Comparison of ENCODE assay signal across 8 cellular contexts in the genomic region with DNA sequence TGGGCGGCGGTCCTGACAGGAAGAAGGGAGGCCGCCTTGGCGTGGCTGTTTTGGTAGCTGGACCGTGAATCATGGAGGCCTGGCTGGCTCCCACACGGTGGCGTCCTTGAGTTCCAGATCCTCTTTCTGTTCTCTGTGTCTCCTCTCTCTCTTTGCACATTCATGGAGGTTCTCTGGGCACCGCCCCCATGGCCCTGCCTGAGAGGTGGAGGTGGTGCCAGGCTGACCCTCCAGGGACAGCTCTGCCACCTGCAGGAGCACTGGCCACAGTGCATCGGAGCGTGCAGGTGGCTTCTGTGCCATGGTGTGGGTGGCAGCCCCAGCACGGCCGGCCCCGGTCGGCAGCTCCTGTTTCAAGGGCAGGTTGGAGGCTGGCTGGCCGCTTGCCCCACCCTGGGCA. TPM values are rescaled to one million over a fixed set of nuclear protein-coding genes. Genes with fewer than 3 reads are reported as not detected.
DNase-seq lines count a peak whose midpoint lies in the region; ATAC-seq and TF ChIP-seq lines count a peak whose summit lies in the region.
"Not testable (repeated sequence)": the region's sequence is repeated elsewhere in the genome, so short reads cannot be mapped to it uniquely, and the experiment has no call there.

No MANE protein-coding gene starts in this region.

- no CpG with 5 or more reads among the region's 15 CpGs for WGBS in IMR-90 (ENCODE audit: extremely low coverage in 2 of 2, insufficient read length in 1 of 2), 2 experiments
- WGBS in lung, 2 donors, result no CpG with 5 or more reads among the region's 15 CpGs

- not testable (repeated sequence) for H3K4me2 ChIP-seq in IMR-90 (ENCODE audit: low read depth, low read length)

- H3K27ac Mint-ChIP-seq in CD4-positive, alpha-beta memory T cell; activated CD4-positive, alpha-beta T cell treated with anti-CD3 and anti-CD28 coated beads for 36 hours; stimulated activated naive CD8-positive, alpha-beta T cell treated with anti-CD3 and anti-CD28 coated beads, Interleukin-15, amount 100 ng/mL, for 72 hours: not testable (repeated sequence)

- not testable (repeated sequence) for H3K36me3 Mint-ChIP-seq in CD4-positive, alpha-beta memory T cell; activated CD4-positive, alpha-beta T cell treated with anti-CD3 and anti-CD28 coated beads for 36 hours (ENCODE audit: low read depth)

- H3K4me3 Mint-ChIP-seq in CD4-positive, alpha-beta memory T cell; activated CD4-positive, alpha-beta T cell treated with anti-CD3 and anti-CD28 coated beads for 36 hours; stimulated activated naive CD8-positive, alpha-beta T cell treated with anti-CD3 and anti-CD28 coated beads, Interleukin-15, amount 100 ng/mL, for 72 hours: not testable (repeated sequence)

- ATAC-seq in GM18907 (IDR thresholded peaks at IDR 0.05; ENCODE audit: unreplicated experiment) (peak; percentile 51), IMR-90 (ENCODE audit: low read depth) (peak; percentile 25; the same call in 1 of the 2 replicates), foreskin keratinocyte (peak; percentile 53), lung (ENCODE audit: insufficient read depth, low FRiP score) (peak; percentile 4)
- peak; percentile 52 for ATAC-seq in activated CD4-positive, alpha-beta T cell treated with anti-CD3 and anti-CD28 coated beads for 36 hours
- ATAC-seq in stimulated activated naive CD8-positive, alpha-beta T cell treated with anti-CD3 and anti-CD28 coated beads, Interleukin-15, amount 100 ng/mL, for 72 hours, result peak; percentile 76

- intact Hi-C loops in CD4-positive, alpha-beta memory T cell (cut with micrococcal nuclease); IMR-90 (cut with micrococcal nuclease); activated CD4-positive, alpha-beta T cell treated with anti-CD3 and anti-CD28 coated beads for 36 hours (cut with DNase I, micrococcal nuclease): not testable (repeated sequence)

- DNase-seq in CD4-positive, alpha-beta memory T cell, result peak in 4 of 5 donors; percentile 38 to 48 (median 42)
- DNase-seq in IMR-90; foreskin keratinocyte; lung (ENCODE audit: low spot score): not testable (repeated sequence)
- peak; percentile 54 for DNase-seq in activated CD4-positive, alpha-beta T cell treated with anti-CD3 and anti-CD28 coated beads for 36 hours
- DNase-seq in activated T-helper 9 cell treated with anti-CD3 and anti-CD28 coated beads, Interleukin-2, amount 50 U/mL, for 16 hours (ENCODE audit: low read depth), result peak; percentile 19
- DNase-seq in stimulated activated naive CD8-positive, alpha-beta T cell treated with anti-CD3 and anti-CD28 coated beads, Interleukin-15, amount 100 ng/mL, for 72 hours, result peak in 1 of 2 donors; percentile 60

- not testable (repeated sequence) for H2BK20ac ChIP-seq in IMR-90 (ENCODE audit: low read depth, low read length)

- H3K27me3 ChIP-seq in CD4-positive, alpha-beta memory T cell (ENCODE audit: insufficient read depth, low read length); IMR-90 (ENCODE audit: control insufficient read depth, insufficient read depth, low read length); foreskin keratinocyte; lung (ENCODE audit: control insufficient read depth, insufficient read depth): not testable (repeated sequence)

- H3K14ac ChIP-seq in IMR-90 (replicated peaks; ENCODE audit: low read depth, low read length), result not testable (repeated sequence)

- TF ChIP-seq POLR2A in IMR-90 (IDR thresholded peaks at IDR 0.05; ENCODE audit: low read depth, low read length), result not testable (repeated sequence)

- H3K4ac ChIP-seq in IMR-90 (ENCODE audit: low read depth, low read length), result not testable (repeated sequence)

- not testable (repeated sequence) for H3K23ac ChIP-seq in IMR-90 (ENCODE audit: low read depth, low read length)

- H3K9me3 Mint-ChIP-seq in CD4-positive, alpha-beta memory T cell; activated CD4-positive, alpha-beta T cell treated with anti-CD3 and anti-CD28 coated beads for 36 hours (ENCODE audit: low read depth); stimulated activated naive CD8-positive, alpha-beta T cell treated with anti-CD3 and anti-CD28 coated beads, Interleukin-15, amount 100 ng/mL, for 72 hours: not testable (repeated sequence)

- dilution Hi-C loops in IMR-90 (cut with HindIII; ENCODE audit: low sequenced_read_pairs, unreplicated experiment), result not testable (repeated sequence)

- H3K4me1 ChIP-seq in CD4-positive, alpha-beta memory T cell (ENCODE audit: insufficient read depth, low read length); IMR-90 (ENCODE audit: control insufficient read depth, insufficient read depth, low read length); foreskin keratinocyte; lung (ENCODE audit: control insufficient read depth in 2 of 2, insufficient read depth in 2 of 2, low read length in 2 of 2): not testable (repeated sequence)

- H3K9me1 ChIP-seq in IMR-90 (ENCODE audit: insufficient read depth, low read length), result not testable (repeated sequence)

- H4K20me1 ChIP-seq in IMR-90 (ENCODE audit: insufficient read depth, low read length), result not testable (repeated sequence)

- H3K9ac ChIP-seq in IMR-90 (ENCODE audit: low read depth, low read length), result not testable (repeated sequence)

- not testable (repeated sequence) for H4K91ac ChIP-seq in IMR-90 (ENCODE audit: insufficient read depth, low read depth, low read length)

- H3K18ac ChIP-seq in IMR-90 (ENCODE audit: low read depth, low read length), result not testable (repeated sequence)

- not testable (repeated sequence) for H3K56ac ChIP-seq in IMR-90 (ENCODE audit: extremely low read depth, insufficient read depth, low read length)

- not testable (repeated sequence) for H3K27ac ChIP-seq in CD4-positive, alpha-beta memory T cell (ENCODE audit: low read depth, low read length); IMR-90 (ENCODE audit: insufficient read depth, low read length); foreskin keratinocyte; lung (ENCODE audit: low read depth in 1 of 2, low read length in 1 of 2)

- TF ChIP-seq RAD21 in IMR-90 (IDR thresholded peaks at IDR 0.05; ENCODE audit: low read length), result not testable (repeated sequence)

- not testable (repeated sequence) for H2AK5ac ChIP-seq in IMR-90 (ENCODE audit: low read depth, low read length)

- H2AK9ac ChIP-seq in IMR-90 (replicated peaks; ENCODE audit: low read depth, low read length, poor library complexity), result not testable (repeated sequence)

- POLR2A ChIA-PET in CD4-positive, alpha-beta memory T cell (lab: Charles Lee; ENCODE audit: partially characterized antibody); IMR-90 (lab: Charles Lee; ENCODE audit: unreplicated experiment); activated CD4-positive, alpha-beta T cell treated with anti-CD3 and anti-CD28 coated beads for 36 hours (lab: Charles Lee): not testable (repeated sequence)

- H4K5ac ChIP-seq in IMR-90 (ENCODE audit: low read depth, low read length), result not testable (repeated sequence)

- H3K27me3 Mint-ChIP-seq in CD4-positive, alpha-beta memory T cell; activated CD4-positive, alpha-beta T cell treated with anti-CD3 and anti-CD28 coated beads for 36 hours; stimulated activated naive CD8-positive, alpha-beta T cell treated with anti-CD3 and anti-CD28 coated beads, Interleukin-15, amount 100 ng/mL, for 72 hours: not testable (repeated sequence)

- BruUV-seq in IMR-90 (replicated peaks; lab: Mats Ljungman, UMichigan), result not testable (repeated sequence)

- not testable (repeated sequence) for H2BK120ac ChIP-seq in IMR-90 (ENCODE audit: low read depth, low read length)

- not testable (repeated sequence) for H3K79me1 ChIP-seq in IMR-90 (ENCODE audit: low read depth in 1 of 2, low read length in 2 of 2)

- H3K4me3 ChIP-seq in CD4-positive, alpha-beta memory T cell (ENCODE audit: low read length in 2 of 2); IMR-90 (ENCODE audit: insufficient read depth, low read depth, low read length); lung: not testable (repeated sequence)

- H2BK15ac ChIP-seq in IMR-90 (ENCODE audit: low read depth, low read length), result not testable (repeated sequence)

- H4K8ac ChIP-seq in IMR-90 (ENCODE audit: low read depth in 2 of 2, low read length in 2 of 2), result not testable (repeated sequence)

- TF ChIP-seq CTCF in IMR-90 (conservative IDR thresholded peaks at IDR 0.05; ENCODE audit: low read depth, low read length); foreskin keratinocyte (conservative IDR thresholded peaks at IDR 0.05); lung (IDR thresholded peaks at IDR 0.05; ENCODE audit: control extremely low read depth, extremely low read depth): not testable (repeated sequence)

- not testable (repeated sequence) for H3K9me3 ChIP-seq in CD4-positive, alpha-beta memory T cell (ENCODE audit: control insufficient read depth in 1 of 2, low read length in 2 of 2); IMR-90 (ENCODE audit: control insufficient read depth, insufficient read depth, low read length); lung (ENCODE audit: control insufficient read depth in 2 of 2, insufficient read depth in 1 of 2, low read length in 1 of 2)

- H2BK5ac ChIP-seq in IMR-90 (ENCODE audit: low read depth, low read length, poor library complexity, severe bottlenecking), result not testable (repeated sequence)

- not testable (repeated sequence) for H2AFZ ChIP-seq in IMR-90 (replicated peaks; ENCODE audit: low read length, poor library complexity)

- CTCF ChIA-PET in CD4-positive, alpha-beta memory T cell (lab: Charles Lee; ENCODE audit: partially characterized antibody); IMR-90 (lab: Yijun Ruan, JAX); activated CD4-positive, alpha-beta T cell treated with anti-CD3 and anti-CD28 coated beads for 36 hours (lab: Charles Lee): not testable (repeated sequence)

- not testable (repeated sequence) for H3K4me1 Mint-ChIP-seq in CD4-positive, alpha-beta memory T cell; activated CD4-positive, alpha-beta T cell treated with anti-CD3 and anti-CD28 coated beads for 36 hours; stimulated activated naive CD8-positive, alpha-beta T cell treated with anti-CD3 and anti-CD28 coated beads, Interleukin-15, amount 100 ng/mL, for 72 hours

- in situ Hi-C loops in IMR-90 (cut with MboI; ENCODE audit: low sequenced_read_pairs), result not testable (repeated sequence)

- not testable (repeated sequence) for H3K36me3 ChIP-seq in CD4-positive, alpha-beta memory T cell (ENCODE audit: insufficient read depth, low read length); IMR-90 (ENCODE audit: control insufficient read depth, insufficient read depth, low read length); lung (ENCODE audit: control insufficient read depth in 2 of 2, insufficient read depth in 2 of 2, low read length in 2 of 2)

RNA-seq across cellular contexts. Expression of a gene that starts 4.6 kb away (rescaled TPM):
- total RNA-seq in CD4-positive, alpha-beta memory T cell, result 10 to 100 TPM; 55.6 to 56.6 TPM
- 10 to 100 TPM; 10.9 to 48.9 TPM for polyA plus RNA-seq in CD4-positive, alpha-beta memory T cell
- 18.1 and 21.9 TPM in 2 replicates for total RNA-seq in IMR-90 (2012; rRNA removed)
- polyA plus RNA-seq in IMR-90 (2012; rRNA removed), result 14.3 and 17.1 TPM in 2 replicates
- polyA plus RNA-seq in IMR-90 (2012; cell fraction: cytosol; rRNA removed), result 6.4 and 37.6 TPM in 2 replicates
- polyA plus RNA-seq in IMR-90 (2012; cell fraction: nucleus; rRNA removed; ENCODE audit: low replicate concordance), result 32.5 and 55.2 TPM in 2 replicates
- 10 to 100 TPM; 30.3 to 43.2 TPM for total RNA-seq in activated CD4-positive, alpha-beta T cell treated with anti-CD3 and anti-CD28 coated beads for 36 hours
- 4.7 and 23.2 TPM in 2 replicates for total RNA-seq in foreskin keratinocyte
- polyA plus RNA-seq in foreskin keratinocyte, result 5.0 and 28.8 TPM in 2 replicates
- 10 to 100 TPM in 1 of 2 donors, 1 to 10 TPM in 1; 9.8 to 29.4 TPM for total RNA-seq in lung
- polyA plus RNA-seq in lung, result 10 to 100 TPM in 1 of 2 donors, 1 to 10 TPM in 1; 6.5 to 48.5 TPM

RNA-seq across cellular contexts. Expression of a gene that starts 30.8 kb away (rescaled TPM):
- total RNA-seq in CD4-positive, alpha-beta memory T cell, result 10 to 100 TPM; 27.2 to 28.2 TPM
- polyA plus RNA-seq in CD4-positive, alpha-beta memory T cell, result 10 to 100 TPM in 1 of 2 donors, under 1 TPM in 1; 0.35 to 13.9 TPM
- 7.0 and 7.8 TPM in 2 replicates for total RNA-seq in IMR-90 (2012; rRNA removed)
- polyA plus RNA-seq in IMR-90 (2012; rRNA removed), result 2.3 and 2.4 TPM in 2 replicates
- polyA plus RNA-seq in IMR-90 (2012; cell fraction: cytosol; rRNA removed), result 2.5 TPM in 2 replicates
- 5.6 and 10.8 TPM in 2 replicates for polyA plus RNA-seq in IMR-90 (2012; cell fraction: nucleus; rRNA removed; ENCODE audit: low replicate concordance)
- 10 to 100 TPM; 28.9 to 54.1 TPM for total RNA-seq in activated CD4-positive, alpha-beta T cell treated with anti-CD3 and anti-CD28 coated beads for 36 hours
- total RNA-seq in foreskin keratinocyte, result 2.4 and 23.6 TPM in 2 replicates
- polyA plus RNA-seq in foreskin keratinocyte, result 0.89 and 13.6 TPM in 2 replicates
- 10 to 100 TPM; 10.3 to 20.4 TPM for total RNA-seq in lung
- 1 to 10 TPM; 3.6 to 8.9 TPM for polyA plus RNA-seq in lung

Comparison
In these comparisons a context has a peak if more than half of its experiments do, and no peak if none do; other contexts are left out.
1. ATAC-seq: peak in every context shown above with its lines; median percentile 76 in stimulated activated naive CD8-positive, alpha-beta T cell treated with anti-CD3 and anti-CD28 coated beads, Interleukin-15, amount 100 ng/mL, for 72 hours; 53 in foreskin keratinocyte; 52 in activated CD4-positive, alpha-beta T cell treated with anti-CD3 and anti-CD28 coated beads for 36 hours; 51 in GM18907; 25 in IMR-90; 4 in lung.